Comparison of ENCODE assay signal across 8 cellular contexts in the genomic region with DNA sequence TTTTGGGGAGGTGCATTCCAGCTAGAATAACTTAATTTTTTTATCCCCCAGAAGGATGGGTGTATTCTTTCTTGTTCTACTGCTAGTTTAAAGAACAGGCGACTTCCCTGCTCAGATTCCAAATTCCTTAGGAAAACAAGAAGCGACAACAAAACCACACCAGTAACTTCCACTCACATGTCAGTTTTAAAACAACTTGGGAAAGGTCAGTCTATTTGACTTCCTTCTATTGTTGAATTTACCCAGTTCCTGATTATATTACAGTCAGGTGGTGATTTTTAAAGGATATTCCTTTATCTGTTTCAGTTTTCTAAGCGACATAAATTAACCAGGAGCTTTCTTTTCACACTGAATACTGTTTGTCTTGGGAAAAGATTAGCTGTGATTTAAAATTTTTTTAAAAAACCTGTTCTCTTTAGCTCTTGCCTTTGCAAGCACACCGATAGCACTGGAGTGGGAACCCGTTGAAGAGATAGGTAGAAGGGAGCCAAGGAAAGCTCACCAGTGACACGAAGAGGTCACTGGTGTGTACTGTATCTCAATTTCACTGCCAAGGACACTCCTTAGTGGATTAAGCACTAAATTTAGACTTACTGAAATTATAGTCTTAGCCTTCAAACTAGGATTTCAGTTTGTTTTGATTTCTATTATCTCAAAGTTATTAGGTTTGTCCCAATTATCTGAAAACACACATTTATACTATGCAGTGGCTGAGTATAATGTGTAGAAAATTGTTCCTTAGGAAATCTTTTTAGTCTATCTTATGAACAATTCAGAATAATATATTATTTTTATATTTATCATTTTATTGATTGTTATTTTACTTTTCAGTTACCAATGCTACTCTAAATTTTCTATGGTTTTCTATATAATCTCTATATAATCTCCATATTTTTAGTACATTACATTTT. TPM values are rescaled to one million over a fixed set of nuclear protein-coding genes. Genes with fewer than 3 reads are reported as not detected.
DNase-seq lines count a peak whose midpoint lies in the region; ATAC-seq and TF ChIP-seq lines count a peak whose summit lies in the region.

No MANE protein-coding gene starts in this region.

- H3K27ac ChIP-seq in GM23338 (ENCODE audit: low read depth) (no peak overlapping the region), suprapubic skin (no peak overlapping the region)

- no peak for TF ChIP-seq POLR2A in suprapubic skin (IDR thresholded peaks at IDR 0.05)

- no peaks in the 10 kb centered on the region for H3K36me3 ChIP-seq in GM23338 (ENCODE audit: insufficient read depth)
- no peaks in the 10 kb centered on the region for H3K36me3 ChIP-seq in suprapubic skin

- H3K4me3 Mint-ChIP-seq in activated CD4-positive, alpha-beta memory T cell treated with anti-CD3 and anti-CD28 coated beads for 36 hours = no peak overlapping the region
- no peak overlapping the region for H3K4me3 Mint-ChIP-seq in activated CD4-positive, alpha-beta memory T cell treated with anti-CD3 and anti-CD28 coated beads, Interleukin-2, amount 10 ng/mL, durations not matched to agents 7 days and 5 days
- no peak overlapping the region for H3K4me3 Mint-ChIP-seq in GM23338

- H4K20me1 ChIP-seq in GM23338 (replicated peaks; ENCODE audit: insufficient read depth) = no peaks in the 10 kb centered on the region

- peaks cover 23% of the 10 kb centered on the region for H3K27me3 Mint-ChIP-seq in activated CD4-positive, alpha-beta memory T cell treated with anti-CD3 and anti-CD28 coated beads for 36 hours
- H3K27me3 Mint-ChIP-seq in activated CD4-positive, alpha-beta memory T cell treated with anti-CD3 and anti-CD28 coated beads, Interleukin-2, amount 10 ng/mL, durations not matched to agents 7 days and 5 days = peaks cover 32% of the 10 kb centered on the region
- H3K27me3 Mint-ChIP-seq in GM23338 (ENCODE audit: insufficient read depth, low read depth, poor library complexity) = no peaks in the 10 kb centered on the region

- H3K79me2 ChIP-seq in GM23338 (replicated peaks; ENCODE audit: insufficient read depth) = no peaks in the 10 kb centered on the region

- CTCF ChIA-PET in activated CD4-positive, alpha-beta memory T cell treated with anti-CD3 and anti-CD28 coated beads for 36 hours (lab: Charles Lee) = interaction anchor here (0.9 to 2.0 kb wide), 4 partner anchors 30 to 1699 kb away, joined by 3 to 5 read pairs (median 4); no protein-coding TSS in a partner anchor
- CTCF ChIA-PET in activated CD4-positive, alpha-beta memory T cell treated with anti-CD3 and anti-CD28 coated beads, Interleukin-2, amount 10 ng/mL, durations not matched to agents 7 days and 5 days (lab: Charles Lee) = interaction anchor here (0.6 kb wide), 1 partner anchor 249 kb away, joined by 3 read pairs; no protein-coding TSS in a partner anchor

- H2AFZ ChIP-seq in GM23338 = no peak overlapping the region

- H3K9me2 ChIP-seq in GM23338 (ENCODE audit: insufficient read depth) = no peaks in the 10 kb centered on the region

- no peaks in the 10 kb centered on the region for H3K4me1 Mint-ChIP-seq in activated CD4-positive, alpha-beta memory T cell treated with anti-CD3 and anti-CD28 coated beads for 36 hours (ENCODE audit: low read depth)
- H3K4me1 Mint-ChIP-seq in activated CD4-positive, alpha-beta memory T cell treated with anti-CD3 and anti-CD28 coated beads, Interleukin-2, amount 10 ng/mL, durations not matched to agents 7 days and 5 days = no peaks in the 10 kb centered on the region
- H3K4me1 Mint-ChIP-seq in GM23338 = no peaks in the 10 kb centered on the region

- no peak for TF ChIP-seq EP300 in suprapubic skin (IDR thresholded peaks at IDR 0.05)

- ATAC-seq in GM23338 (peak; percentile 100), left lobe of liver (peak; percentile 100)

- no peak overlapping the region for H3K27ac Mint-ChIP-seq in activated CD4-positive, alpha-beta memory T cell treated with anti-CD3 and anti-CD28 coated beads for 36 hours
- no peak overlapping the region for H3K27ac Mint-ChIP-seq in activated CD4-positive, alpha-beta memory T cell treated with anti-CD3 and anti-CD28 coated beads, Interleukin-2, amount 10 ng/mL, durations not matched to agents 7 days and 5 days
- no peak overlapping the region for H3K27ac Mint-ChIP-seq in GM23338

- no peaks in the 10 kb centered on the region for H3K27me3 ChIP-seq in GM23338 (ENCODE audit: insufficient read depth)
- no peaks in the 10 kb centered on the region for H3K27me3 ChIP-seq in suprapubic skin

- H3K9me3 ChIP-seq in suprapubic skin = no peaks in the 10 kb centered on the region

- TF ChIP-seq CTCF in GM23338 (conservative IDR thresholded peaks at IDR 0.05; ENCODE audit: low read depth in 2 of 2) (peak; percentile 84 to 93), suprapubic skin (IDR thresholded peaks at IDR 0.05) (peak; percentile 40 to 66)

- H3K4me1 ChIP-seq in GM23338 (ENCODE audit: insufficient read depth) (no peaks in the 10 kb centered on the region), suprapubic skin (peaks cover 5% of the 10 kb centered on the region)

- H3K4me2 ChIP-seq in GM23338 = no peak overlapping the region

- H3F3A ChIP-seq in GM23338 (replicated peaks; ENCODE audit: low read depth) = no peaks in the 10 kb centered on the region

- POLR2A ChIA-PET in activated CD4-positive, alpha-beta memory T cell treated with anti-CD3 and anti-CD28 coated beads for 36 hours (lab: Charles Lee) = no interaction called here
- POLR2A ChIA-PET in activated CD4-positive, alpha-beta memory T cell treated with anti-CD3 and anti-CD28 coated beads, Interleukin-2, amount 10 ng/mL, durations not matched to agents 7 days and 5 days (lab: Charles Lee) = no interaction called here

- intact Hi-C loops in activated CD4-positive, alpha-beta memory T cell treated with anti-CD3 and anti-CD28 coated beads for 36 hours (cut with micrococcal nuclease) = no loop called here

- 17% methylated on average over 6 of the region's 6 CpGs for whole genome bisulfite sequencing in suprapubic skin

- no peaks in the 10 kb centered on the region for H3K36me3 Mint-ChIP-seq in activated CD4-positive, alpha-beta memory T cell treated with anti-CD3 and anti-CD28 coated beads for 36 hours
- no peaks in the 10 kb centered on the region for H3K36me3 Mint-ChIP-seq in activated CD4-positive, alpha-beta memory T cell treated with anti-CD3 and anti-CD28 coated beads, Interleukin-2, amount 10 ng/mL, durations not matched to agents 7 days and 5 days (ENCODE audit: low read depth)
- H3K36me3 Mint-ChIP-seq in GM23338 (ENCODE audit: low read depth) = no peaks in the 10 kb centered on the region

- no peaks in the 10 kb centered on the region for H3K9me3 Mint-ChIP-seq in activated CD4-positive, alpha-beta memory T cell treated with anti-CD3 and anti-CD28 coated beads for 36 hours
- H3K9me3 Mint-ChIP-seq in activated CD4-positive, alpha-beta memory T cell treated with anti-CD3 and anti-CD28 coated beads, Interleukin-2, amount 10 ng/mL, durations not matched to agents 7 days and 5 days = no peaks in the 10 kb centered on the region
- H3K9me3 Mint-ChIP-seq in GM23338 = no peaks in the 10 kb centered on the region

- peak; percentile 16 for DNase-seq in activated CD4-positive, alpha-beta memory T cell treated with anti-CD3 and anti-CD28 coated beads for 36 hours
- no peak for DNase-seq in activated CD4-positive, alpha-beta memory T cell treated with anti-CD3 and anti-CD28 coated beads, Interleukin-2, amount 10 ng/mL, durations not matched to agents 7 days and 5 days
- peak; percentile 80 for DNase-seq in GM23338 (ENCODE audit: low spot score)
- peak; percentile 23 for DNase-seq in Jurkat, Clone E6-1 (ENCODE audit: low read depth, low spot score)
- DNase-seq in NOMO-1 (lab: John Stamatoyannopoulos, UW; ENCODE audit: unreplicated experiment in 2 of 2) = peak; percentile 45 to 81
- DNase-seq in cerebellar cortex (ENCODE audit: low spot score) = peak; percentile 92
- peak; percentile 52 for DNase-seq in left lobe of liver (ENCODE audit: low spot score)
- no peak for DNase-seq in suprapubic skin (ENCODE audit: low spot score in 2 of 2)

- H3K4me3 ChIP-seq in GM23338 (no peak overlapping the region), suprapubic skin (no peak overlapping the region)
- H3K4me3 ChIP-seq in Jurkat, Clone E6-1 (ENCODE audit: low read length) = no peak overlapping the region

TF ChIP-seq in GM23338, 12 proteins besides CTCF, POLR2A, EP300 and RAD21 (continues in another document):
- TF ChIP-seq, protein P1, sequence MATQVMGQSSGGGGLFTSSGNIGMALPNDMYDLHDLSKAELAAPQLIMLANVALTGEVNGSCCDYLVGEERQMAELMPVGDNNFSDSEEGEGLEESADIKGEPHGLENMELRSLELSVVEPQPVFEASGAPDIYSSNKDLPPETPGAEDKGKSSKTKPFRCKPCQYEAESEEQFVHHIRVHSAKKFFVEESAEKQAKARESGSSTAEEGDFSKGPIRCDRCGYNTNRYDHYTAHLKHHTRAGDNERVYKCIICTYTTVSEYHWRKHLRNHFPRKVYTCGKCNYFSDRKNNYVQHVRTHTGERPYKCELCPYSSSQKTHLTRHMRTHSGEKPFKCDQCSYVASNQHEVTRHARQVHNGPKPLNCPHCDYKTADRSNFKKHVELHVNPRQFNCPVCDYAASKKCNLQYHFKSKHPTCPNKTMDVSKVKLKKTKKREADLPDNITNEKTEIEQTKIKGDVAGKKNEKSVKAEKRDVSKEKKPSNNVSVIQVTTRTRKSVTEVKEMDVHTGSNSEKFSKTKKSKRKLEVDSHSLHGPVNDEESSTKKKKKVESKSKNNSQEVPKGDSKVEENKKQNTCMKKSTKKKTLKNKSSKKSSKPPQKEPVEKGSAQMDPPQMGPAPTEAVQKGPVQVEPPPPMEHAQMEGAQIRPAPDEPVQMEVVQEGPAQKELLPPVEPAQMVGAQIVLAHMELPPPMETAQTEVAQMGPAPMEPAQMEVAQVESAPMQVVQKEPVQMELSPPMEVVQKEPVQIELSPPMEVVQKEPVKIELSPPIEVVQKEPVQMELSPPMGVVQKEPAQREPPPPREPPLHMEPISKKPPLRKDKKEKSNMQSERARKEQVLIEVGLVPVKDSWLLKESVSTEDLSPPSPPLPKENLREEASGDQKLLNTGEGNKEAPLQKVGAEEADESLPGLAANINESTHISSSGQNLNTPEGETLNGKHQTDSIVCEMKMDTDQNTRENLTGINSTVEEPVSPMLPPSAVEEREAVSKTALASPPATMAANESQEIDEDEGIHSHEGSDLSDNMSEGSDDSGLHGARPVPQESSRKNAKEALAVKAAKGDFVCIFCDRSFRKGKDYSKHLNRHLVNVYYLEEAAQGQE (IDR thresholded peaks at IDR 0.05; ENCODE audit: unreplicated experiment) = no peak
- TF ChIP-seq CREB1 (CRISPR knock-in tag; IDR thresholded peaks at IDR 0.05; ENCODE audit: low read depth) (no peak), JUNB (IDR thresholded peaks at IDR 0.05; ENCODE audit: unreplicated experiment) (no peak), ZNF331 (CRISPR knock-in tag; IDR thresholded peaks at IDR 0.05; ENCODE audit: low read depth) (no peak)

RNA-seq across cellular contexts. Expression of gene MARCKS, which starts 22.3 kb away (rescaled TPM):
- total RNA-seq in activated CD4-positive, alpha-beta memory T cell treated with anti-CD3 and anti-CD28 coated beads for 36 hours = under 1 TPM; 0.07 to 0.15 TPM
- total RNA-seq in activated CD4-positive, alpha-beta memory T cell treated with anti-CD3 and anti-CD28 coated beads, Interleukin-2, amount 10 ng/mL, durations not matched to agents 7 days and 5 days = under 1 TPM in 1 of 2 experiments, not detected in 1; 0.05 TPM
- 85.9 and 87.6 TPM in 2 replicates for total RNA-seq in GM23338 (2014; rRNA removed; shearing (Covaris generic))
- polyA plus RNA-seq in GM23338 (2016; fragmentation: Nextera tagmentation; extraction: Ambion mirVana) = 71.5 and 82.6 TPM in 2 replicates
- 10.9 TPM for polyA plus RNA-seq in Jurkat, Clone E6-1 (2012; ENCODE audit: insufficient read depth, insufficient read length)
- total RNA-seq in left lobe of liver = 8.1 TPM
- 10 to 100 TPM; 49.3 to 57.1 (median 54.6) TPM for total RNA-seq in suprapubic skin

Comparison
In these comparisons a context has a peak if more than half of its experiments do, and no peak if none do; other contexts are left out.
1. DNase-seq: peak in activated CD4-positive, alpha-beta memory T cell treated with anti-CD3 and anti-CD28 coated beads for 36 hours (single experiment), GM23338 (single experiment), Jurkat, Clone E6-1 (single experiment), NOMO-1 (2 of 2), cerebellar cortex (single experiment) and left lobe of liver (single experiment); none in activated CD4-positive, alpha-beta memory T cell treated with anti-CD3 and anti-CD28 coated beads, Interleukin-2, amount 10 ng/mL, durations not matched to agents 7 days and 5 days (single experiment) and suprapubic skin (0 of 2).